In the genomic region with DNA sequence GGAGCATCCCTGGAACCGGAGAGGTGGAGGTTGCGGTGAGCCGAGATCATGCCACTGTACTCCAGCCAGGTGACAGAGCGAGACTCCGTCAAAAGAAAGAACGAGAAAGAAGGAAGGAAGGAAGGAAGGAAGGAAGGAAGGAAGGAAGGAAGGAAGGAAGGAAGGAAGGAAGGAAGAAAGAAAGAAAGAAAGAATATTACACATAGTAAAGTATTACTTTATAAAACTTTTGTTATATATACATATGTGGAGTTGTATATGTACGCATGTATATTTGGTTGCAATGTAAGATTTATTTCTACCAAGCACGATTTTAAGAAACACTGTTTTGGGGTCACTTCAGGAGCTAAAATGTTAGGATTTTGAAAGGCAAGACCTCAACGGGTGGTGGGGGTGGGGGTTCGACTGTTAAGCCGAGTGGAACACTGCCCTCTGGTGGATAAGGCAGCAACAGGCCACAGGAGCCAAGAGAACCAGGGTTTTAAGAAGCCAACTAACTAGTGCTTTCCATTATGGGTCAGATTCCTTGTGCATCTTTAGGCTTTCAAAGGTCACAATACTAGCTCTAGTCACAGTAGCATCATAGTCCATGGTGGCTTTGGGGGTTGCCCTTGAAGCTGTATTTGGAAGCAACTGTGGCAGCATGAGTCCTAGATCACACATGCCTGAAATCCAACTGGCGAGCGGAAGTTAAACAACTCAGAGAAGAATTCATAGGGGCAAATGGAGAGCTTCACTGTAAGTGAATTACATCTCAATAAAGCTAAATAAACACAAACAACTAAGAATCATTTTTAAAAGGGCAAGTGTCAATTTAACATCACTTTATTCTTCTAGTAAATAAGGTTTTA, we compare ENCODE assay signal across 8 cellular contexts.
A peak's percentile ranks its signal among the peaks of the same experiment; 100 is the strongest.
DNase-seq lines count a peak whose midpoint lies in the region; ATAC-seq and TF ChIP-seq lines count a peak whose summit lies in the region.

No MANE protein-coding gene starts in this region.

- H3K36me3 ChIP-seq in WERI-Rb-1, result no peaks in the 10 kb centered on the region

- TF ChIP-seq CTCF in WERI-Rb-1 (IDR thresholded peaks at IDR 0.05; ENCODE audit: low read depth, low read length), result peak; percentile 94

- ATAC-seq in GM21381 (IDR thresholded peaks at IDR 0.05; ENCODE audit: unreplicated experiment), result peak; percentile 57
- ATAC-seq in GM18519 (IDR thresholded peaks at IDR 0.05; ENCODE audit: low FRiP score, unreplicated experiment), result no peak

- DNase-seq in CD1c-positive myeloid dendritic cell (ENCODE audit: extremely low spot score), result peak; percentile 68
- peak; percentile 21 to 27 for DNase-seq in NCI-H1930 (lab: John Stamatoyannopoulos, UW)
- DNase-seq in WERI-Rb-1, result peak; percentile 70
- DNase-seq in T47D (ENCODE audit: low read depth in 1 of 2, low spot score in 1 of 2), result peak; percentile 62 to 80
- peak; percentile 78 for DNase-seq in inferior parietal cortex (ENCODE audit: extremely low spot score)
- DNase-seq in stimulated activated CD4-positive, alpha-beta T cell treated with anti-CD3 and anti-CD28 coated beads, Interleukin-1b, Interleukin-23, amount 100 ng/mL, for 4 hours (ENCODE audit: low read depth in 2 of 2), result peak; percentile 60 to 74

- H3K4me3 ChIP-seq in WERI-Rb-1 (ENCODE audit: low read depth, low read length), result no peak overlapping the region

- H3K27ac ChIP-seq in WERI-Rb-1, result no peak overlapping the region

- no peaks in the 10 kb centered on the region for H3K27me3 ChIP-seq in WERI-Rb-1 (ENCODE audit: insufficient read depth, low read depth, severe bottlenecking)

- no peaks in the 10 kb centered on the region for H3K9me3 ChIP-seq in WERI-Rb-1 (ENCODE audit: severe bottlenecking)

- in situ Hi-C loops in T47D (cut with HindIII; ENCODE audit: low pct_unique_long_range_greater_than_20kb, low sequenced_read_pairs), result no loop called here

Comparison
In these comparisons a context has a peak if more than half of its experiments do, and no peak if none do; other contexts are left out.
1. DNase-seq: peak in every context shown above with its lines; median percentile 78 in inferior parietal cortex; 71 in T47D; 70 in WERI-Rb-1; 68 in CD1c-positive myeloid dendritic cell; 67 in stimulated activated CD4-positive, alpha-beta T cell treated with anti-CD3 and anti-CD28 coated beads, Interleukin-1b, Interleukin-23, amount 100 ng/mL, for 4 hours; 24 in NCI-H1930.